Comparison of ENCODE assay signal across 8 cellular contexts in the genomic region with DNA sequence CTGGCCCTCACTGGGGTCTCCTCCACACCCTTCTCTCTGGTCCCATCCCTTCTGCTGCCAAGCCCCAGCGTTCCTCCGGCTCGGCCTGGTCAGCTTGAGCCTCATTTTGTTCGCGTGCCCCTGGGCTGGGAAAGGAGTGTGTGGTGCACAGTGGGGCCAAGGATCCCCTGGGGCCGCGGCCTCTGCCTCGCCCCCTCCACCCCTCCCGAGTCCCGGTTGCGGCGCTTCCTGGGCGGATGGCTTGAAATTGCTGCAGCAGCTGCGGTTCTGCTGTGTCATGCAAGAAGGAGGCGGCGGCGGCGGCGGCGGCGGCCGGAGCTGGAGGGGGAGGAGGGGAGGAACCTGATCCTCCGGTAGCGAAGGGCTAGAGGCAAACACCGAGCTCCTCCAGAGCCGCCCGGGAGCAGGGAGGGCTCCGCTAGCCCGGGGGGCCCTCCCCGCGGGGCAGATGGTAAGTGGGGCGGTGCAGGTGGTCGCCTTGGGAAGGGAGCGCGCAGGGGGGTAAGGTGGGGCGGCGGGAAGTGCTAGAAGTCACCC.
DNase-seq lines count a peak whose midpoint lies in the region; ATAC-seq and TF ChIP-seq lines count a peak whose summit lies in the region.

No MANE protein-coding gene starts in this region.

- H3K9me3 ChIP-seq in DND-41 (ENCODE audit: insufficient read depth, low read length, severe bottlenecking), result no peaks in the 10 kb centered on the region
- no peaks in the 10 kb centered on the region for H3K9me3 ChIP-seq in left lung

- peak overlapping the region; percentile 99 for H3K27ac Mint-ChIP-seq in activated CD4-positive, alpha-beta T cell treated with anti-CD3 and anti-CD28 coated beads, Interleukin-2, amount 10 ng/mL, durations not matched to agents 24 days and 14 days

- intact Hi-C loops in activated CD4-positive, alpha-beta T cell treated with anti-CD3 and anti-CD28 coated beads, Interleukin-2, amount 10 ng/mL, durations not matched to agents 24 days and 14 days (cut with micrococcal nuclease), result loop anchor here (2.0 to 5.0 kb wide), 7 partner anchors 149 to 1163 kb away; a partner anchor contains a TSS
- intact Hi-C loops in left lung (cut with DNase I), result loop anchor here in 1 of 2 donors (10.0 kb wide), 1 partner anchor 215 kb away; a partner anchor contains a TSS

- peaks cover 51% of the 10 kb centered on the region for H3K4me1 ChIP-seq in DND-41 (ENCODE audit: insufficient read depth, low read length)
- peaks cover 23 to 50% of the 10 kb centered on the region in 2 donors for H3K4me1 ChIP-seq in left lung

- H3K36me3 Mint-ChIP-seq in activated CD4-positive, alpha-beta T cell treated with anti-CD3 and anti-CD28 coated beads, Interleukin-2, amount 10 ng/mL, durations not matched to agents 24 days and 14 days (ENCODE audit: low read depth), result peaks cover 20% of the 10 kb centered on the region

- H3K4me2 ChIP-seq in DND-41 (ENCODE audit: insufficient read depth, low read length), result peak overlapping the region; percentile 94

- H3K79me2 ChIP-seq in DND-41 (ENCODE audit: insufficient read depth, low read length), result peaks cover 15% of the 10 kb centered on the region; the same call in 1 of the 2 replicates

- peak overlapping the region; percentile 75 for H3K27ac ChIP-seq in DND-41 (ENCODE audit: low read length)
- peak overlapping the region; percentile 98 to 99 for H3K27ac ChIP-seq in left lung

- H4K20me1 ChIP-seq in DND-41 (ENCODE audit: insufficient read depth, low read length), result peaks cover 6% of the 10 kb centered on the region; the same call in 1 of the 2 replicates

- H2AFZ ChIP-seq in DND-41 (ENCODE audit: low read depth, low read length), result peak overlapping the region; percentile 70

- H3K27me3 Mint-ChIP-seq in activated CD4-positive, alpha-beta T cell treated with anti-CD3 and anti-CD28 coated beads, Interleukin-2, amount 10 ng/mL, durations not matched to agents 24 days and 14 days, result peaks cover 19% of the 10 kb centered on the region

- H3K4me3 ChIP-seq in DND-41 (ENCODE audit: low read depth in 1 of 2, low read length in 2 of 2) (peak overlapping the region; percentile 24 to 77; a peak in 3 of 4 replicates), left lung (peak overlapping the region; percentile 48 to 97)

- peak; percentile 61 for ATAC-seq in DND-41 (ENCODE audit: insufficient read depth, low read depth)
- peak; percentile 39 for ATAC-seq in left lung

- H3K27me3 ChIP-seq in DND-41 (ENCODE audit: insufficient read depth, low read length, poor library complexity) (no peaks in the 10 kb centered on the region), left lung (no peaks in the 10 kb centered on the region)

- TF ChIP-seq CTCF in DND-41 (IDR thresholded peaks at IDR 0.05; ENCODE audit: borderline replicate concordance, extremely low read depth, low read length, poor library complexity, severe bottlenecking) (no peak), left lung (IDR thresholded peaks at IDR 0.05) (no peak)

- H3K9ac ChIP-seq in DND-41 (ENCODE audit: low read depth, low read length), result peak overlapping the region; percentile 71

- CTCF ChIA-PET in HEK293T (lab: Yijun Ruan, JAX), result interaction anchor here (1.0 to 1.4 kb wide), 3 partner anchors 40 to 398 kb away, joined by 3 to 4 read pairs (median 4); no protein-coding TSS in a partner anchor

- peaks cover 52% of the 10 kb centered on the region for H3K4me1 Mint-ChIP-seq in activated CD4-positive, alpha-beta T cell treated with anti-CD3 and anti-CD28 coated beads, Interleukin-2, amount 10 ng/mL, durations not matched to agents 24 days and 14 days

- peak; percentile 88 for DNase-seq in DND-41
- peak; percentile 54 for DNase-seq in HEK293T (ENCODE audit: extremely low spot score)
- DNase-seq in NCI-H2227 treated with DMSO at 0.1 percent for 48 hours (lab: John Stamatoyannopoulos, UW), result peak; percentile 44
- peak; percentile 93 for DNase-seq in activated CD4-positive, alpha-beta T cell treated with anti-CD3 and anti-CD28 coated beads, Interleukin-2, amount 10 ng/mL, durations not matched to agents 24 days and 14 days
- DNase-seq in cortex of kidney (lab: John Stamatoyannopoulos, UW), result peak; percentile 46
- peak; percentile 86 to 97 for DNase-seq in left lung
- peak; percentile 54 for DNase-seq in stimulated activated CD4-positive, alpha-beta T cell treated with anti-CD3 and anti-CD28 coated beads, Interleukin-2, amount 100 ng/mL, for 4 hours (ENCODE audit: low read depth)
- no peak for DNase-seq in NCI-H446 treated with DMSO at 0.1 percent for 48 hours (lab: John Stamatoyannopoulos, UW)

- peak overlapping the region; percentile 94 for H3K4me3 Mint-ChIP-seq in activated CD4-positive, alpha-beta T cell treated with anti-CD3 and anti-CD28 coated beads, Interleukin-2, amount 10 ng/mL, durations not matched to agents 24 days and 14 days

- H3K9me3 Mint-ChIP-seq in activated CD4-positive, alpha-beta T cell treated with anti-CD3 and anti-CD28 coated beads, Interleukin-2, amount 10 ng/mL, durations not matched to agents 24 days and 14 days, result peaks cover 4% of the 10 kb centered on the region

- H3K36me3 ChIP-seq in DND-41 (ENCODE audit: insufficient read depth, low read length), result no peaks in the 10 kb centered on the region; the same call in 1 of the 2 replicates
- no peaks in the 10 kb centered on the region for H3K36me3 ChIP-seq in left lung

- POLR2A ChIA-PET in HEK293T (lab: Yijun Ruan, JAX), result interaction anchor here (1.0 to 1.6 kb wide), 4 partner anchors 51 to 218 kb away, joined by 3 to 7 read pairs (median 3); a partner anchor contains a TSS

TF ChIP-seq in HEK293T, 16 proteins besides CTCF, POLR2A, EP300 and RAD21:
- TF ChIP-seq L3MBTL2 (conservative IDR thresholded peaks at IDR 0.05) (peak; percentile 47; the same call in 1 of the 2 replicates), FOXM1 (IDR thresholded peaks at IDR 0.05; ENCODE audit: borderline replicate concordance) (no peak), FOXK2 (IDR thresholded peaks at IDR 0.05) (no peak)
